8 cellular contexts compared by ENCODE assay signal in the genomic region with DNA sequence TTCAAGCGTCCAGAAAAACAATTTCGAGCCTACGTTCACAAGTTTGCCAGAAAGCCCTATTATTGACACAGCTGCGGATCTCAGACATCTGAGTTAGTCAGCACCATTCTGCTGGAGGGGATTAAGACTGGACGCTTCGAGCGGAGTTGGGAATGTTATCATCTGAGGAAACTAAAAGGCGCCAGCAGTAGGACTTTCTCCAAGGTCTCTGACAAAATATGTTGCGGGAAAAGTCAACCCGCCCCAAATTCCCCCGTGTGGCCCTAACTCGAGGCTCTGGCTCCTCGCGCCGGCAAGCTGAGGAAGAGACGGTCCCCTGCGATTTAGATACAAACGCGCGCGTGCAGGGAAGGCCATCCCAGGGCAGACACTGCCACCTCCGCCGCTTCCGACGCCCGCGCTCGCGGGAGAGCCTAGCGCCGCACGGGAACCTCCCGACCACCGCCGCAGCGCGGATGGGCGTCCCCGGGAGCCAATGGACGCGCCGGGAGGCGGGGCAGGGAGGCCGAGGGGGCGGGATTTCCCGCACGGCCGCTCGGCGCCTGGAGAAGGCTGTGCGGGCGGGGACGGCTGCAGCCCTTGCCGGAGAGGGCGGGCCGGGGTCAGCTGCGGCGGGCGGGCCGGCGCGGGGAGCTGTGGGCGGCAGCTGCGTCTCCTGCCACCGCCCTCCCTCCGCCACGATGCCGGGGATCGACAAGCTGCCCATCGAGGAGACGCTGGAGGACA. TPM values are rescaled to one million over a fixed set of nuclear protein-coding genes. Genes with fewer than 3 reads are reported as not detected.
DNase-seq lines count a peak whose midpoint lies in the region; ATAC-seq and TF ChIP-seq lines count a peak whose summit lies in the region.

Gene APPL1 (plus strand): TSS at position 526 of the 726 bp plus-strand sequence. CDS start 155 bp downstream, at position 681.

- no peak within 1 kb of the TSS for H2AK5ac ChIP-seq in H9 (ENCODE audit: insufficient read length, low read length)

- peak; percentile 94 to 95 for ATAC-seq in activated naive CD4-positive, alpha-beta T cell treated with anti-CD3 and anti-CD28 coated beads, Interleukin-2, amount 50 U/mL, for 72 hours

- no peak within 1 kb of the TSS for H3T11ph ChIP-seq in H9 (ENCODE audit: low read length)

- H3K4me3 ChIP-seq in suprapubic skin = peak within 1 kb of the TSS; percentile 97

- H4K8ac ChIP-seq in H9 (replicated peaks; ENCODE audit: insufficient read length, low read depth, low read length) = no peak within 1 kb of the TSS

- H3K14ac ChIP-seq in H9 (ENCODE audit: insufficient read depth, low read length) = no peak within 1 kb of the TSS; the same call in none of the 2 replicates

- peak within 1 kb of the TSS; percentile 78 for H3K9ac ChIP-seq in H9 (ENCODE audit: extremely low read depth, insufficient read length, low read length)

- H3K23me2 ChIP-seq in H9 (ENCODE audit: insufficient read length, low read depth, low read length, poor library complexity, severe bottlenecking) = peaks cover 9% of the 10 kb centered on the region

- H3K79me2 ChIP-seq in H9 (ENCODE audit: insufficient read depth, low read length) = peaks cover 2% of the 10 kb centered on the region; the same call in 1 of the 2 replicates

- peak within 1 kb of the TSS; percentile 87 to 92 for H3K4me3 Mint-ChIP-seq in H9

- peak within 1 kb of the TSS; percentile 84 for H3K4me2 ChIP-seq in H9 (ENCODE audit: insufficient read depth, insufficient read length, low read length)

- no peak within 1 kb of the TSS for H2BK5ac ChIP-seq in H9 (ENCODE audit: insufficient read length, low read length)

- H3K79me1 ChIP-seq in H9 (ENCODE audit: insufficient read depth, low read depth, low read length, poor library complexity, severe bottlenecking) = no peaks in the 10 kb centered on the region

- no CpG with 5 or more reads among the region's 71 CpGs for WGBS in H9 (ENCODE audit: extremely low coverage, insufficient read length, low lambda C conversion rate)
- WGBS in suprapubic skin = under 1% methylated on average over 10 of the region's 71 CpGs

- H3K56ac ChIP-seq in H9 (ENCODE audit: insufficient read length, low read depth, low read length) = no peak within 1 kb of the TSS

- TF ChIP-seq POLR2A in suprapubic skin (IDR thresholded peaks at IDR 0.05) = peak in 1 of 2 donors; percentile 68

- TF ChIP-seq CTCF in H9 (conservative IDR thresholded peaks at IDR 0.05) = no peak
- TF ChIP-seq CTCF in suprapubic skin (IDR thresholded peaks at IDR 0.05) = no peak

- no peaks in the 10 kb centered on the region for H3K9me3 ChIP-seq in H9 (ENCODE audit: control insufficient read depth, low read depth, low read length)
- no peaks in the 10 kb centered on the region for H3K9me3 ChIP-seq in suprapubic skin

- H3K27ac ChIP-seq in H9 (ENCODE audit: insufficient read length, low read depth, low read length) = no peak within 1 kb of the TSS
- H3K27ac ChIP-seq in suprapubic skin = peak within 1 kb of the TSS; percentile 97

- no peaks in the 10 kb centered on the region for H3K36me3 ChIP-seq in suprapubic skin

- H4K20me1 ChIP-seq in H9 (ENCODE audit: control insufficient read depth, insufficient read depth, insufficient read length) = no peaks in the 10 kb centered on the region

- no peaks in the 10 kb centered on the region for H3K36me3 Mint-ChIP-seq in H9 (ENCODE audit: insufficient read depth in 1 of 3, low read depth in 3 of 3)
- peaks cover 0 to 8% of the 10 kb centered on the region in 2 donors for H3K36me3 Mint-ChIP-seq in activated naive CD4-positive, alpha-beta T cell treated with anti-CD3 and anti-CD28 coated beads, Interleukin-2, amount 50 U/mL, for 72 hours

- no peak within 1 kb of the TSS for H4K5ac ChIP-seq in H9 (ENCODE audit: insufficient read length, low read depth, low read length)

- H3K4ac ChIP-seq in H9 (ENCODE audit: low read depth, low read length) = no peak within 1 kb of the TSS

- DNase-seq in GM04503 (ENCODE audit: low read depth) (peak; percentile 45), H9 (peak; percentile 95), M059J (ENCODE audit: low read depth) (peak; percentile 83), SKM-1 (lab: John Stamatoyannopoulos, UW; ENCODE audit: unreplicated experiment) (peak; percentile 67), glomerular endothelial cell (ENCODE audit: extremely low read depth, low read depth, low spot score) (peak; percentile 51), occipital lobe (lab: John Stamatoyannopoulos, UW) (peak; percentile 92), suprapubic skin (ENCODE audit: low spot score in 2 of 2) (peak; percentile 88 to 92)
- DNase-seq in activated naive CD4-positive, alpha-beta T cell treated with anti-CD3 and anti-CD28 coated beads, Interleukin-2, amount 50 U/mL, for 72 hours (ENCODE audit: low spot score in 2 of 2) = peak; percentile 96 to 97

- no peak within 1 kb of the TSS for H3K23ac ChIP-seq in H9 (ENCODE audit: insufficient read length, low read depth, low read length)

- H3K27ac Mint-ChIP-seq in H9 = peak within 1 kb of the TSS; percentile 78 to 96 (median 95); a peak in 5 of 7 replicates
- H3K27ac Mint-ChIP-seq in activated naive CD4-positive, alpha-beta T cell treated with anti-CD3 and anti-CD28 coated beads, Interleukin-2, amount 50 U/mL, for 72 hours = peak within 1 kb of the TSS; percentile 79 to 92

- H2BK12ac ChIP-seq in H9 (ENCODE audit: insufficient read length, low read depth, low read length) = no peak within 1 kb of the TSS

- no peak within 1 kb of the TSS for H2BK120ac ChIP-seq in H9 (ENCODE audit: low read depth, low read length, poor library complexity, severe bottlenecking)

- H3K18ac ChIP-seq in H9 (ENCODE audit: insufficient read length, low read depth, low read length) = peak within 1 kb of the TSS; percentile 48

- H3K27me3 Mint-ChIP-seq in H9 (ENCODE audit: low read depth) = peaks cover 6% of the 10 kb centered on the region

- no peaks in the 10 kb centered on the region for H3K9me3 Mint-ChIP-seq in H9
- H3K9me3 Mint-ChIP-seq in activated naive CD4-positive, alpha-beta T cell treated with anti-CD3 and anti-CD28 coated beads, Interleukin-2, amount 50 U/mL, for 72 hours = no peaks in the 10 kb centered on the region

- peak within 1 kb of the TSS; percentile 80 for H2AFZ ChIP-seq in H9 (ENCODE audit: low read length)

- H4K91ac ChIP-seq in H9 (ENCODE audit: insufficient read length, low read depth, low read length) = no peak within 1 kb of the TSS

- H3K4me1 ChIP-seq in H9 (ENCODE audit: insufficient read depth, low read length) (no peaks in the 10 kb centered on the region), suprapubic skin (peaks cover 33% of the 10 kb centered on the region)

- H2BK15ac ChIP-seq in H9 (ENCODE audit: low read depth, low read length) = no peak within 1 kb of the TSS

- H2BK20ac ChIP-seq in H9 (ENCODE audit: low read depth, low read length, poor library complexity, severe bottlenecking) = no peak within 1 kb of the TSS

- H3K27me3 ChIP-seq in H9 (ENCODE audit: insufficient read depth, low read length) = peaks cover 2% of the 10 kb centered on the region; the same call in 1 of the 2 replicates
- no peaks in the 10 kb centered on the region for H3K27me3 ChIP-seq in suprapubic skin

- peaks cover 18% of the 10 kb centered on the region in 2 experiments for H3K4me1 Mint-ChIP-seq in H9

- no peak for TF ChIP-seq EP300 in suprapubic skin (IDR thresholded peaks at IDR 0.05)

RNA-seq across cellular contexts. Expression of gene APPL1, which starts in this region (rescaled TPM):
- 34.4 and 38.2 TPM in 2 replicates for total RNA-seq in H9 (2021)
- total RNA-seq in M059J (2014; rRNA removed; shearing (Covaris generic)) = 12.8 and 19.0 TPM in 2 replicates
- 10 to 100 TPM; 28.0 to 38.4 TPM for total RNA-seq in activated naive CD4-positive, alpha-beta T cell treated with anti-CD3 and anti-CD28 coated beads, Interleukin-2, amount 50 U/mL, for 72 hours
- total RNA-seq in glomerular endothelial cell = 24.2 and 24.5 TPM in 2 replicates
- total RNA-seq in occipital lobe = 174 TPM
- total RNA-seq in suprapubic skin = 10 to 100 TPM; 41.1 to 60.2 (median 46.1) TPM

Comparison
In these comparisons a context has a peak if more than half of its experiments do, and no peak if none do; other contexts are left out.
1. DNase-seq: peak in every context shown above with its lines; median percentile 96 in activated naive CD4-positive, alpha-beta T cell treated with anti-CD3 and anti-CD28 coated beads, Interleukin-2, amount 50 U/mL, for 72 hours; 95 in H9; 92 in occipital lobe; 90 in suprapubic skin; 83 in M059J; 67 in SKM-1; 51 in glomerular endothelial cell; 45 in GM04503.